ENCODE assay signal across 1 cellular context in the genomic region with DNA sequence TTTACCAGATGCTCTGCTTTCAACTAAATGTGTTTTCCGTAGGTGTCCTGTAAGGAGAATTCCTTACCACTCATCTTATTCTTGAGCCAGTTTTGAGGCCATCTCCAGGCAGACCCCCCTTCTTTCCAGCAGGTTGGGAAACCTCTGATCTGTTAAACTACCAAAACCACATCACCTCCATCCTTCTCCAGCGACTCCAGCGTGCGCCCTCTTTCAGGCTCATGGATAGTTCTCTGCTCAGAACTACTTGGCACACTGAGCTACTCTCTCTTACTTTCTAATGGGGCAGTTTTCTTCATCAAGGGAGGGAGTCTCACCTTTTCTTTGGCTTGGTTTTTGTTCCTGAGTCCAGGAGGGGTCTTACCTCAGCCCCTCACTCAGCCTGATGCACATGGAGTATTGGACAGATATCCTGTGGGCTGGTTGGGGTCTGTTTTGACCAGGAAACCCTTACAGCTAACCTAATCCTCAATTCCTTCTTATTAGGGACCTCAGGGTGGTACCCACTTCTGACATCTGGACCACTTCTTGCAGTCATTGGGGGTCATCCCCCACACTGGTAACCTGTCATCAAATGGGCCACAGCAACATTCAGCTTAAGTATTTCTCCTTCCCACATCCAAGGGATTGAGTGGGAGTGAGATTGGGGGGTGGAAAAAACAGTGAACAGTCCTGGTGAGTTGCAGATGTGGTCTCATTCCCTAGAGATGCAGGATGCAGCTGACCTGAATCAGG.
TF ChIP-seq lines count a peak whose summit lies in the region.

No MANE protein-coding gene starts in this region.

TF ChIP-seq in HepG2, 621 proteins besides CTCF, POLR2A, EP300 and RAD21 (continued from another document):
- no peak for TF ChIP-seq TCF12 (IDR thresholded peaks at IDR 0.05)
- TF ChIP-seq TCF12 (CRISPR knock-in tag; IDR thresholded peaks at IDR 0.05): no peak
- no peak for TF ChIP-seq RFX1 (IDR thresholded peaks at IDR 0.05)
- no peak for TF ChIP-seq ZC3H4 (CRISPR knock-in tag; IDR thresholded peaks at IDR 0.05; ENCODE audit: borderline replicate concordance)
- no peak for TF ChIP-seq FOXO1 (CRISPR knock-in tag; IDR thresholded peaks at IDR 0.05)
- no peak for TF ChIP-seq KDM2A (CRISPR knock-in tag; IDR thresholded peaks at IDR 0.05; ENCODE audit: borderline replicate concordance, low read depth)
- TF ChIP-seq TBX2 (CRISPR knock-in tag; IDR thresholded peaks at IDR 0.05; ENCODE audit: borderline replicate concordance): no peak
- 0 out of 2 replicates have a peak, but pooled peaks have one; percentile 5 for TF ChIP-seq ZNF34 (CRISPR knock-in tag; IDR thresholded peaks at IDR 0.05; ENCODE audit: borderline replicate concordance)
- 0 out of 2 replicates have a peak, but pooled peaks have one; percentile 36 for TF ChIP-seq HDAC6 (IDR thresholded peaks at IDR 0.05; ENCODE audit: low read depth, low read length)
- no peak for TF ChIP-seq RXRA (CRISPR knock-in tag; IDR thresholded peaks at IDR 0.05)
- TF ChIP-seq IRX3 (CRISPR knock-in tag; IDR thresholded peaks at IDR 0.05; ENCODE audit: borderline replicate concordance, low read depth): no peak; the same call in 1 of the 2 replicates
- TF ChIP-seq, protein P1, sequence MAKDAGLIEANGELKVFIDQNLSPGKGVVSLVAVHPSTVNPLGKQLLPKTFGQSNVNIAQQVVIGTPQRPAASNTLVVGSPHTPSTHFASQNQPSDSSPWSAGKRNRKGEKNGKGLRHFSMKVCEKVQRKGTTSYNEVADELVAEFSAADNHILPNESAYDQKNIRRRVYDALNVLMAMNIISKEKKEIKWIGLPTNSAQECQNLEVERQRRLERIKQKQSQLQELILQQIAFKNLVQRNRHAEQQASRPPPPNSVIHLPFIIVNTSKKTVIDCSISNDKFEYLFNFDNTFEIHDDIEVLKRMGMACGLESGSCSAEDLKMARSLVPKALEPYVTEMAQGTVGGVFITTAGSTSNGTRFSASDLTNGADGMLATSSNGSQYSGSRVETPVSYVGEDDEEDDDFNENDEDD (CRISPR knock-in tag; IDR thresholded peaks at IDR 0.05; ENCODE audit: borderline replicate concordance): 0 out of 2 replicates have a peak, but pooled peaks have one; percentile 4
- no peak for TF ChIP-seq ISL2 (CRISPR knock-in tag; IDR thresholded peaks at IDR 0.05)
- TF ChIP-seq TEAD3 (CRISPR knock-in tag; optimal IDR thresholded peaks at IDR 0.05; ENCODE audit: borderline replicate concordance): no peak
- TF ChIP-seq ZKSCAN5 (CRISPR knock-in tag; IDR thresholded peaks at IDR 0.05): no peak
- no peak; the same call in 1 of the 2 replicates for TF ChIP-seq ZBTB1 (CRISPR knock-in tag; IDR thresholded peaks at IDR 0.05; ENCODE audit: borderline replicate concordance)
- peak; percentile 18; the same call in 1 of the 2 replicates for TF ChIP-seq ZNF7 (CRISPR knock-in tag; IDR thresholded peaks at IDR 0.05)
- TF ChIP-seq GTF2F1 (IDR thresholded peaks at IDR 0.05; ENCODE audit: low read length): peak; percentile 42; the same call in 1 of the 2 replicates
- no peak for TF ChIP-seq SNRNP70 (IDR thresholded peaks at IDR 0.05; ENCODE audit: low read depth, low read length)
- no peak for TF ChIP-seq SETDB1 (CRISPR knock-in tag; IDR thresholded peaks at IDR 0.05; ENCODE audit: borderline replicate concordance)
- TF ChIP-seq TRIM24 (CRISPR knock-in tag; IDR thresholded peaks at IDR 0.05): no peak
- TF ChIP-seq, protein P2, sequence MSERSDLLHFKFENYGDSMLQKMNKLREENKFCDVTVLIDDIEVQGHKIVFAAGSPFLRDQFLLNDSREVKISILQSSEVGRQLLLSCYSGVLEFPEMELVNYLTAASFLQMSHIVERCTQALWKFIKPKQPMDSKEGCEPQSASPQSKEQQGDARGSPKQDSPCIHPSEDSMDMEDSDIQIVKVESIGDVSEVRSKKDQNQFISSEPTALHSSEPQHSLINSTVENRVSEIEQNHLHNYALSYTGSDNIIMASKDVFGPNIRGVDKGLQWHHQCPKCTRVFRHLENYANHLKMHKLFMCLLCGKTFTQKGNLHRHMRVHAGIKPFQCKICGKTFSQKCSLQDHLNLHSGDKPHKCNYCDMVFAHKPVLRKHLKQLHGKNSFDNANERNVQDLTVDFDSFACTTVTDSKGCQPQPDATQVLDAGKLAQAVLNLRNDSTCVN (CRISPR knock-in tag; IDR thresholded peaks at IDR 0.05; ENCODE audit: borderline replicate concordance): no peak
- TF ChIP-seq, protein P3, sequence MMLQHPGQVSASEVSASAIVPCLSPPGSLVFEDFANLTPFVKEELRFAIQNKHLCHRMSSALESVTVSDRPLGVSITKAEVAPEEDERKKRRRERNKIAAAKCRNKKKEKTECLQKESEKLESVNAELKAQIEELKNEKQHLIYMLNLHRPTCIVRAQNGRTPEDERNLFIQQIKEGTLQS (CRISPR knock-in tag; IDR thresholded peaks at IDR 0.05): 0 out of 2 replicates have a peak, but pooled peaks have one; percentile 8
- no peak for TF ChIP-seq SOX13 (IDR thresholded peaks at IDR 0.05)
- TF ChIP-seq SOX13 (CRISPR knock-in tag; conservative IDR thresholded peaks at IDR 0.05 in 1 of 2, IDR thresholded peaks at IDR 0.05 in 1 of 2): 0 out of 4 replicates have a peak, but pooled peaks of 1 of the 2 experiments have one; percentile 3
- TF ChIP-seq U2AF1 (optimal IDR thresholded peaks at IDR 0.05; ENCODE audit: low read depth, low read length): peak; percentile 97
- TF ChIP-seq ZNF883 (CRISPR knock-in tag; IDR thresholded peaks at IDR 0.05; ENCODE audit: not compliant biosample characterization): peak; percentile 27
- TF ChIP-seq CBFB (CRISPR knock-in tag; IDR thresholded peaks at IDR 0.05): 0 out of 2 replicates have a peak, but pooled peaks have one; percentile 2
- TF ChIP-seq, protein P4, sequence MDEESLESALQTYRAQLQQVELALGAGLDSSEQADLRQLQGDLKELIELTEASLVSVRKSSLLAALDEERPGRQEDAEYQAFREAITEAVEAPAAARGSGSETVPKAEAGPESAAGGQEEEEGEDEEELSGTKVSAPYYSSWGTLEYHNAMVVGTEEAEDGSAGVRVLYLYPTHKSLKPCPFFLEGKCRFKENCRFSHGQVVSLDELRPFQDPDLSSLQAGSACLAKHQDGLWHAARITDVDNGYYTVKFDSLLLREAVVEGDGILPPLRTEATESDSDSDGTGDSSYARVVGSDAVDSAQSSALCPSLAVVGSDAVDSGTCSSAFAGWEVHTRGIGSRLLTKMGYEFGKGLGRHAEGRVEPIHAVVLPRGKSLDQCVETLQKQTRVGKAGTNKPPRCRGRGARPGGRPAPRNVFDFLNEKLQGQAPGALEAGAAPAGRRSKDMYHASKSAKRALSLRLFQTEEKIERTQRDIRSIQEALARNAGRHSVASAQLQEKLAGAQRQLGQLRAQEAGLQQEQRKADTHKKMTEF (CRISPR knock-in tag; IDR thresholded peaks at IDR 0.05): no peak
- TF ChIP-seq U2AF2 (IDR thresholded peaks at IDR 0.05; ENCODE audit: low read depth, low read length): 0 out of 2 replicates have a peak, but pooled peaks have one; percentile 70
- peak; percentile 33; the same call in 1 of the 2 replicates for TF ChIP-seq CHCHD3 (CRISPR knock-in tag; IDR thresholded peaks at IDR 0.05)
- TF ChIP-seq PTBP1 (IDR thresholded peaks at IDR 0.05; ENCODE audit: low read depth, low read length, poor library complexity, severe bottlenecking): peak; percentile 34
- no peak for TF ChIP-seq ZNF12 (CRISPR knock-in tag; IDR thresholded peaks at IDR 0.05)
- TF ChIP-seq, protein P5, sequence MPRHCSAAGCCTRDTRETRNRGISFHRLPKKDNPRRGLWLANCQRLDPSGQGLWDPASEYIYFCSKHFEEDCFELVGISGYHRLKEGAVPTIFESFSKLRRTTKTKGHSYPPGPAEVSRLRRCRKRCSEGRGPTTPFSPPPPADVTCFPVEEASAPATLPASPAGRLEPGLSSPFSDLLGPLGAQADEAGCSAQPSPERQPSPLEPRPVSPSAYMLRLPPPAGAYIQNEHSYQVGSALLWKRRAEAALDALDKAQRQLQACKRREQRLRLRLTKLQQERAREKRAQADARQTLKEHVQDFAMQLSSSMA (CRISPR knock-in tag; IDR thresholded peaks at IDR 0.05): peak; percentile 53; the same call in 1 of the 2 replicates
- TF ChIP-seq BORCS8-MEF2B (CRISPR knock-in tag; IDR thresholded peaks at IDR 0.05): peak; percentile 0; the same call in 1 of the 2 replicates
- no peak for TF ChIP-seq KLF12 (CRISPR knock-in tag; IDR thresholded peaks at IDR 0.05; ENCODE audit: borderline replicate concordance)
- TF ChIP-seq, protein P6, sequence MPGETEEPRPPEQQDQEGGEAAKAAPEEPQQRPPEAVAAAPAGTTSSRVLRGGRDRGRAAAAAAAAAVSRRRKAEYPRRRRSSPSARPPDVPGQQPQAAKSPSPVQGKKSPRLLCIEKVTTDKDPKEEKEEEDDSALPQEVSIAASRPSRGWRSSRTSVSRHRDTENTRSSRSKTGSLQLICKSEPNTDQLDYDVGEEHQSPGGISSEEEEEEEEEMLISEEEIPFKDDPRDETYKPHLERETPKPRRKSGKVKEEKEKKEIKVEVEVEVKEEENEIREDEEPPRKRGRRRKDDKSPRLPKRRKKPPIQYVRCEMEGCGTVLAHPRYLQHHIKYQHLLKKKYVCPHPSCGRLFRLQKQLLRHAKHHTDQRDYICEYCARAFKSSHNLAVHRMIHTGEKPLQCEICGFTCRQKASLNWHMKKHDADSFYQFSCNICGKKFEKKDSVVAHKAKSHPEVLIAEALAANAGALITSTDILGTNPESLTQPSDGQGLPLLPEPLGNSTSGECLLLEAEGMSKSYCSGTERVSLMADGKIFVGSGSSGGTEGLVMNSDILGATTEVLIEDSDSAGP (CRISPR knock-in tag; IDR thresholded peaks at IDR 0.05; ENCODE audit: borderline replicate concordance): no peak
- peak; percentile 79; the same call in 1 of the 2 replicates for TF ChIP-seq ZBTB8A (CRISPR knock-in tag; IDR thresholded peaks at IDR 0.05; ENCODE audit: borderline replicate concordance, low read depth)
- no peak for TF ChIP-seq ZNF547 (CRISPR knock-in tag; IDR thresholded peaks at IDR 0.05)
- TF ChIP-seq, protein P7, sequence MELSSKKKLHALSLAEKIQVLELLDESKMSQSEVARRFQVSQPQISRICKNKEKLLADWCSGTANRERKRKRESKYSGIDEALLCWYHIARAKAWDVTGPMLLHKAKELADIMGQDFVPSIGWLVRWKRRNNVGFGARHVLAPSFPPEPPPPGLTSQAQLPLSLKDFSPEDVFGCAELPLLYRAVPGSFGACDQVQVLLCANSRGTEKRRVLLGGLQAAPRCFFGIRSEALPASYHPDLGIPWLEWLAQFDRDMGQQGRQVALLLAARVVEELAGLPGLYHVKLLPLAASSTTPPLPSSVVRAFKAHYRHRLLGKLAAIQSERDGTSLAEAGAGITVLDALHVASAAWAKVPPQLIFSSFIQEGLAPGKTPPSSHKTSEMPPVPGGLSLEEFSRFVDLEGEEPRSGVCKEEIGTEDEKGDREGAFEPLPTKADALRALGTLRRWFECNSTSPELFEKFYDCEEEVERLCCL (CRISPR knock-in tag; IDR thresholded peaks at IDR 0.05; ENCODE audit: borderline replicate concordance): no peak
- TF ChIP-seq ZNF33A (CRISPR knock-in tag; IDR thresholded peaks at IDR 0.05; ENCODE audit: borderline replicate concordance): no peak
- 0 out of 2 replicates have a peak, but pooled peaks have one; percentile 19 for TF ChIP-seq HNRNPL (IDR thresholded peaks at IDR 0.05; ENCODE audit: low read depth, low read length)
- TF ChIP-seq ZNF737 (CRISPR knock-in tag; IDR thresholded peaks at IDR 0.05; ENCODE audit: borderline replicate concordance): no peak
- 0 out of 2 replicates have a peak, but pooled peaks have one; percentile 1 for TF ChIP-seq SAP130 (CRISPR knock-in tag; IDR thresholded peaks at IDR 0.05; ENCODE audit: low read depth)
- TF ChIP-seq, protein P8, sequence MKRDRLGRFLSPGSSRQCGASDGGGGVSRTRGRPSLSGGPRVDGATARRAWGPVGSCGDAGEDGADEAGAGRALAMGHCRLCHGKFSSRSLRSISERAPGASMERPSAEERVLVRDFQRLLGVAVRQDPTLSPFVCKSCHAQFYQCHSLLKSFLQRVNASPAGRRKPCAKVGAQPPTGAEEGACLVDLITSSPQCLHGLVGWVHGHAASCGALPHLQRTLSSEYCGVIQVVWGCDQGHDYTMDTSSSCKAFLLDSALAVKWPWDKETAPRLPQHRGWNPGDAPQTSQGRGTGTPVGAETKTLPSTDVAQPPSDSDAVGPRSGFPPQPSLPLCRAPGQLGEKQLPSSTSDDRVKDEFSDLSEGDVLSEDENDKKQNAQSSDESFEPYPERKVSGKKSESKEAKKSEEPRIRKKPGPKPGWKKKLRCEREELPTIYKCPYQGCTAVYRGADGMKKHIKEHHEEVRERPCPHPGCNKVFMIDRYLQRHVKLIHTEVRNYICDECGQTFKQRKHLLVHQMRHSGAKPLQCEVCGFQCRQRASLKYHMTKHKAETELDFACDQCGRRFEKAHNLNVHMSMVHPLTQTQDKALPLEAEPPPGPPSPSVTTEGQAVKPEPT (CRISPR knock-in tag; IDR thresholded peaks at IDR 0.05; ENCODE audit: low read depth): peak; percentile 40; the same call in 1 of the 2 replicates
- TF ChIP-seq POLR2AphosphoS2 (IDR thresholded peaks at IDR 0.05; ENCODE audit: low read depth, low read length): peak; percentile 66
- TF ChIP-seq ZNF331 (CRISPR knock-in tag; IDR thresholded peaks at IDR 0.05): peak; percentile 4; the same call in 1 of the 2 replicates
- peak; percentile 32; the same call in 1 of the 2 replicates for TF ChIP-seq ARNTL (CRISPR knock-in tag; IDR thresholded peaks at IDR 0.05)
